In genomic region chr4:64105903-64106302, GRCh38 we compare ENCODE assay signal across 31 cellular contexts.
"Had no signal": no experiment of that assay in that cellular context is flagged by ENCODE, and none has a peak within 500 bp of the region (broad histone marks: within the 10 kb centered on the region; RNA-seq: fewer than 3 reads in every experiment).

No MANE protein-coding gene starts in this region.

- H3K4me3 ChIP-seq: adrenal gland, body of pancreas, esophagus muscularis mucosa, gastrocnemius medialis, heart left ventricle had no signal

- DNase-seq: activated CD4-positive, alpha-beta memory T cell treated with anti-CD3 and anti-CD28 coated beads for 36 hours; activated CD4-positive, alpha-beta T cell treated with anti-CD3 and anti-CD28 coated beads for 36 hours; activated CD4-positive, alpha-beta T cell treated with anti-CD3 and anti-CD28 coated beads, Interleukin-2, amount 10 ng/mL, durations not matched to agents 24 days and 14 days; activated CD4-positive, CD25-positive, alpha-beta regulatory T cell; activated CD4-positive, CD25-positive, alpha-beta regulatory T cell treated with anti-CD3 and anti-CD28 coated beads, Interleukin-2, amount 50 U/mL, for 72 hours; activated CD8-positive, alpha-beta memory T cell treated with anti-CD3 and anti-CD28 coated beads, Interleukin-2, amount 10 ng/mL, durations not matched to agents 7 days and 5 days; activated CD8-positive, alpha-beta memory T cell treated with anti-CD3 and anti-CD28 coated beads, Interleukin-2, amount 50 U/mL, for 4 hours; activated CD8-positive, alpha-beta T cell treated with anti-CD3 and anti-CD28 coated beads, Interleukin-2, amount 10 ng/mL, durations not matched to agents 7 days and 5 days; activated effector memory CD4-positive, alpha-beta T cell treated with anti-CD3 and anti-CD28 coated beads, Interleukin-2, amount 50 U/mL, for 16 hours; activated naive CD4-positive, alpha-beta T cell treated with anti-CD3 and anti-CD28 coated beads for 36 hours; activated naive CD8-positive, alpha-beta T cell treated with anti-CD3 and anti-CD28 coated beads for 36 hours; activated naive CD8-positive, alpha-beta T cell treated with anti-CD3 and anti-CD28 coated beads, Interleukin-2, amount 50 U/mL, for 24 hours; activated T-cell treated with anti-CD3 and anti-CD28 coated beads, Interleukin-2, amount 50 U/mL, for 1 hour; activated T-cell treated with anti-CD3 and anti-CD28 coated beads, Interleukin-2, amount 50 U/mL, for 48 hours; adrenal gland; amygdala; aorta; body of pancreas; caudate nucleus; cortex of kidney; effector CD8-positive, alpha-beta T cell; erythroblast; foreskin keratinocyte; gastrocnemius medialis; glutamatergic neuron; heart left ventricle; T-helper 2 cell had no signal

- H3K9me3 Mint-ChIP-seq: activated CD4-positive, alpha-beta T cell treated with anti-CD3 and anti-CD28 coated beads, Interleukin-2, amount 10 ng/mL, durations not matched to agents 24 days and 14 days; activated naive CD8-positive, alpha-beta T cell treated with anti-CD3 and anti-CD28 coated beads for 36 hours had no signal

- H3K27ac Mint-ChIP-seq: activated CD4-positive, alpha-beta memory T cell treated with anti-CD3 and anti-CD28 coated beads for 36 hours; activated CD4-positive, alpha-beta T cell treated with anti-CD3 and anti-CD28 coated beads for 36 hours; activated CD4-positive, alpha-beta T cell treated with anti-CD3 and anti-CD28 coated beads, Interleukin-2, amount 10 ng/mL, durations not matched to agents 24 days and 14 days; activated CD8-positive, alpha-beta memory T cell treated with anti-CD3 and anti-CD28 coated beads, Interleukin-2, amount 10 ng/mL, durations not matched to agents 7 days and 5 days; activated CD8-positive, alpha-beta T cell treated with anti-CD3 and anti-CD28 coated beads, Interleukin-2, amount 10 ng/mL, durations not matched to agents 7 days and 5 days; activated naive CD4-positive, alpha-beta T cell treated with anti-CD3 and anti-CD28 coated beads for 36 hours; activated naive CD4-positive, alpha-beta T cell treated with anti-CD3 and anti-CD28 coated beads, Interleukin-2, amount 50 U/mL, for 24 hours; activated naive CD8-positive, alpha-beta T cell treated with anti-CD3 and anti-CD28 coated beads for 36 hours; activated naive CD8-positive, alpha-beta T cell treated with anti-CD3 and anti-CD28 coated beads, Interleukin-2, amount 50 U/mL, for 24 hours; activated T-helper 1 cell treated with anti-CD3 and anti-CD28 coated beads, Interleukin-12 subunit alpha, Interleukin-12 subunit beta, Interleukin-2, Interleukin-4 antibody, amounts not matched to agents 30 ng/mL and 10 ng/mL and 1 ng/mL, durations not matched to agents 14 hours and 24 hours and 36 hours; activated T-helper 2 cell treated with anti-CD3 and anti-CD28 coated beads, Interferon-gamma antibody, Interleukin-2, Interleukin-4, amounts not matched to agents 10 μg/mL and 5 μg/mL and 100 μg/mL, durations not matched to agents 14 hours and 24 hours and 36 hours had no signal

- H3K4me1 ChIP-seq: adrenal gland, body of pancreas, esophagus muscularis mucosa, foreskin keratinocyte, gastrocnemius medialis, heart left ventricle had no signal

- H3K36me3 ChIP-seq: adrenal gland, esophagus muscularis mucosa, gastrocnemius medialis, heart left ventricle had no signal

- H3K4me3 Mint-ChIP-seq: activated CD4-positive, alpha-beta memory T cell treated with anti-CD3 and anti-CD28 coated beads for 36 hours; activated CD4-positive, alpha-beta T cell treated with anti-CD3 and anti-CD28 coated beads for 36 hours; activated CD4-positive, alpha-beta T cell treated with anti-CD3 and anti-CD28 coated beads, Interleukin-2, amount 10 ng/mL, durations not matched to agents 24 days and 14 days; activated CD8-positive, alpha-beta memory T cell treated with anti-CD3 and anti-CD28 coated beads, Interleukin-2, amount 10 ng/mL, durations not matched to agents 7 days and 5 days; activated CD8-positive, alpha-beta T cell treated with anti-CD3 and anti-CD28 coated beads, Interleukin-2, amount 10 ng/mL, durations not matched to agents 7 days and 5 days; activated naive CD4-positive, alpha-beta T cell treated with anti-CD3 and anti-CD28 coated beads for 36 hours; activated naive CD4-positive, alpha-beta T cell treated with anti-CD3 and anti-CD28 coated beads, Interleukin-2, amount 50 U/mL, for 24 hours; activated naive CD8-positive, alpha-beta T cell treated with anti-CD3 and anti-CD28 coated beads for 36 hours; activated naive CD8-positive, alpha-beta T cell treated with anti-CD3 and anti-CD28 coated beads, Interleukin-2, amount 50 U/mL, for 24 hours; activated T-helper 1 cell treated with anti-CD3 and anti-CD28 coated beads, Interleukin-12 subunit alpha, Interleukin-12 subunit beta, Interleukin-2, Interleukin-4 antibody, amounts not matched to agents 30 ng/mL and 10 ng/mL and 1 ng/mL, durations not matched to agents 14 hours and 24 hours and 36 hours had no signal

- H3K27me3 Mint-ChIP-seq: activated CD4-positive, alpha-beta memory T cell treated with anti-CD3 and anti-CD28 coated beads for 36 hours; activated CD4-positive, alpha-beta T cell treated with anti-CD3 and anti-CD28 coated beads for 36 hours; activated CD4-positive, alpha-beta T cell treated with anti-CD3 and anti-CD28 coated beads, Interleukin-2, amount 10 ng/mL, durations not matched to agents 24 days and 14 days; activated CD8-positive, alpha-beta memory T cell treated with anti-CD3 and anti-CD28 coated beads, Interleukin-2, amount 10 ng/mL, durations not matched to agents 7 days and 5 days; activated naive CD4-positive, alpha-beta T cell treated with anti-CD3 and anti-CD28 coated beads, Interleukin-2, amount 50 U/mL, for 24 hours; activated naive CD8-positive, alpha-beta T cell treated with anti-CD3 and anti-CD28 coated beads for 36 hours; activated naive CD8-positive, alpha-beta T cell treated with anti-CD3 and anti-CD28 coated beads, Interleukin-2, amount 50 U/mL, for 24 hours had no signal

- H3K36me3 Mint-ChIP-seq: activated CD4-positive, alpha-beta memory T cell treated with anti-CD3 and anti-CD28 coated beads for 36 hours; activated CD8-positive, alpha-beta memory T cell treated with anti-CD3 and anti-CD28 coated beads, Interleukin-2, amount 10 ng/mL, durations not matched to agents 7 days and 5 days; activated naive CD4-positive, alpha-beta T cell treated with anti-CD3 and anti-CD28 coated beads, Interleukin-2, amount 50 U/mL, for 24 hours; activated naive CD8-positive, alpha-beta T cell treated with anti-CD3 and anti-CD28 coated beads for 36 hours had no signal

- ATAC-seq: activated CD4-positive, alpha-beta T cell treated with anti-CD3 and anti-CD28 coated beads for 36 hours; activated CD8-positive, alpha-beta memory T cell treated with anti-CD3 and anti-CD28 coated beads, Interleukin-2, amount 10 ng/mL, durations not matched to agents 7 days and 5 days; activated CD8-positive, alpha-beta T cell treated with anti-CD3 and anti-CD28 coated beads, Interleukin-2, amount 10 ng/mL, durations not matched to agents 7 days and 5 days; activated naive CD8-positive, alpha-beta T cell treated with anti-CD3 and anti-CD28 coated beads, Interleukin-2, amount 50 U/mL, for 24 hours; body of pancreas; foreskin keratinocyte; gastrocnemius medialis; heart left ventricle had no signal

- H3K9me3 ChIP-seq: adrenal gland, body of pancreas, esophagus muscularis mucosa, gastrocnemius medialis, heart left ventricle had no signal

- H3K27me3 ChIP-seq: adrenal gland, body of pancreas, esophagus muscularis mucosa, foreskin keratinocyte, gastrocnemius medialis, heart left ventricle had no signal

- H3K4me1 Mint-ChIP-seq: activated CD4-positive, alpha-beta T cell treated with anti-CD3 and anti-CD28 coated beads for 36 hours; activated CD4-positive, alpha-beta T cell treated with anti-CD3 and anti-CD28 coated beads, Interleukin-2, amount 10 ng/mL, durations not matched to agents 24 days and 14 days; activated CD8-positive, alpha-beta memory T cell treated with anti-CD3 and anti-CD28 coated beads, Interleukin-2, amount 10 ng/mL, durations not matched to agents 7 days and 5 days; activated naive CD4-positive, alpha-beta T cell treated with anti-CD3 and anti-CD28 coated beads, Interleukin-2, amount 50 U/mL, for 24 hours; activated naive CD8-positive, alpha-beta T cell treated with anti-CD3 and anti-CD28 coated beads for 36 hours; activated naive CD8-positive, alpha-beta T cell treated with anti-CD3 and anti-CD28 coated beads, Interleukin-2, amount 50 U/mL, for 24 hours had no signal

- H3K27ac ChIP-seq: adrenal gland, body of pancreas, esophagus muscularis mucosa, foreskin keratinocyte, gastrocnemius medialis, heart left ventricle had no signal
